In genomic region chr9:89492586-89492985, GRCh38 we compare ENCODE assay signal across 19 cellular contexts. TPM values are rescaled to one million over a fixed set of nuclear protein-coding genes. Genes with fewer than 3 reads are reported as not detected.
DNase-seq lines count a peak whose midpoint lies in the region; ATAC-seq lines count a peak whose summit lies in the region.
"Had no signal": no experiment of that assay in that cellular context is flagged by ENCODE, and none has a peak within 500 bp of the region (broad histone marks: within the 10 kb centered on the region; RNA-seq: fewer than 3 reads in every experiment).

No MANE protein-coding gene starts in this region.

- peaks cover 0 to 36% (median 3%) of the 10 kb centered on the region in 11 experiments; a peak in 7 of 22 replicates for H3K36me3 ChIP-seq in BLaER1 treated with 17β-estradiol and CSF1 and Interleukin-3, amounts not matched to agents 10 nM and 100 nM
- H3K36me3 ChIP-seq in CD8-positive, alpha-beta memory T cell (ENCODE audit: insufficient read depth, low read length): no peaks in the 10 kb centered on the region
- H3K36me3 ChIP-seq: HAP-1, ovary, sigmoid colon, tibial artery had no signal

- ATAC-seq in left lobe of liver: no peak
- no peak for ATAC-seq in HG03469 (IDR thresholded peaks at IDR 0.05; ENCODE audit: unreplicated experiment)
- ATAC-seq in GM18873 (IDR thresholded peaks at IDR 0.05; ENCODE audit: low FRiP score, unreplicated experiment): no peak
- ATAC-seq: mucosa of descending colon had no signal

- H3K4me2 ChIP-seq in BLaER1 treated with 17β-estradiol and CSF1 and Interleukin-3, amounts not matched to agents 10 nM and 100 nM: peak overlapping the region in 7 of 11 experiments; percentile 13 to 99 (median 87); a peak in 6 of 22 replicates

- no peaks in the 10 kb centered on the region for H3K27me3 Mint-ChIP-seq in CD8-positive, alpha-beta memory T cell
- H3K27me3 Mint-ChIP-seq in activated T-helper 2 cell treated with anti-CD3 and anti-CD28 coated beads, Interferon-gamma antibody, Interleukin-2, Interleukin-4, amounts not matched to agents 10 μg/mL and 5 μg/mL and 100 μg/mL, durations not matched to agents 14 hours and 24 hours and 36 hours (ENCODE audit: low read depth): no peaks in the 10 kb centered on the region

- intact Hi-C loops in activated T-helper 2 cell treated with anti-CD3 and anti-CD28 coated beads, Interferon-gamma antibody, Interleukin-2, Interleukin-4, amounts not matched to agents 10 μg/mL and 5 μg/mL and 100 μg/mL, durations not matched to agents 14 hours and 24 hours and 36 hours (cut with micrococcal nuclease): no loop called here

- peak overlapping the region; percentile 71 to 99 (median 94) for H3K4me3 Mint-ChIP-seq in CD8-positive, alpha-beta memory T cell
- peak overlapping the region; percentile 87 for H3K4me3 Mint-ChIP-seq in activated T-helper 2 cell treated with anti-CD3 and anti-CD28 coated beads, Interferon-gamma antibody, Interleukin-2, Interleukin-4, amounts not matched to agents 10 μg/mL and 5 μg/mL and 100 μg/mL, durations not matched to agents 14 hours and 24 hours and 36 hours (ENCODE audit: low read depth)

- H3K4me1 ChIP-seq in BLaER1 treated with 17β-estradiol and CSF1 and Interleukin-3, amounts not matched to agents 10 nM and 100 nM: peaks cover 33 to 76% (median 70%) of the 10 kb centered on the region in 10 experiments
- H3K4me1 ChIP-seq in CD8-positive, alpha-beta memory T cell (ENCODE audit: insufficient read depth, low read length): peaks cover 87% of the 10 kb centered on the region

- no peak overlapping the region for H3K9ac ChIP-seq in BLaER1 treated with 17β-estradiol and CSF1 and Interleukin-3, amounts not matched to agents 10 nM and 100 nM

- H4K20me1 ChIP-seq in BLaER1 treated with 17β-estradiol and CSF1 and Interleukin-3, amounts not matched to agents 10 nM and 100 nM: peaks cover 15 to 64% (median 26%) of the 10 kb centered on the region in 11 experiments; a peak in 17 of 22 replicates

- DNase-seq in CD8-positive, alpha-beta memory T cell: no peak
- no peak for DNase-seq in activated T-helper 2 cell treated with anti-CD3 and anti-CD28 coated beads, Interferon-gamma antibody, Interleukin-2, Interleukin-4, amounts not matched to agents 10 μg/mL and 5 μg/mL and 100 μg/mL, durations not matched to agents 14 hours and 24 hours and 36 hours (ENCODE audit: low spot score)
- DNase-seq in left lobe of liver (ENCODE audit: low spot score) (peak; percentile 32), NCI-H2171 (lab: John Stamatoyannopoulos, UW) (no peak), amniotic stem cell (lab: John Stamatoyannopoulos, UW) (no peak)
- DNase-seq: activated CD4-positive, alpha-beta T cell treated with anti-CD3 and anti-CD28 coated beads for 48 hours; kidney; mucosa of descending colon; NCI-H146; ovary; SHP77 treated with DMSO at 0.1 percent for 48 hours; sigmoid colon; stimulated activated CD4-positive, alpha-beta T cell treated with anti-CD3 and anti-CD28 coated beads, Interleukin-2, amount 100 ng/mL, for 24 hours; T-helper 9 cell; tibial artery had no signal

- no peaks in the 10 kb centered on the region for H3K27me3 ChIP-seq in BLaER1 treated with 17β-estradiol and CSF1 and Interleukin-3, amounts not matched to agents 10 nM and 100 nM
- no peaks in the 10 kb centered on the region for H3K27me3 ChIP-seq in CD8-positive, alpha-beta memory T cell (ENCODE audit: insufficient read depth, low read length, poor library complexity, severe bottlenecking)
- H3K27me3 ChIP-seq: ovary, sigmoid colon, tibial artery had no signal

- H3K36me3 Mint-ChIP-seq in CD8-positive, alpha-beta memory T cell: peaks cover 0 to 45% (median 9%) of the 10 kb centered on the region in 3 donors
- peaks cover 70% of the 10 kb centered on the region for H3K36me3 Mint-ChIP-seq in activated T-helper 2 cell treated with anti-CD3 and anti-CD28 coated beads, Interferon-gamma antibody, Interleukin-2, Interleukin-4, amounts not matched to agents 10 μg/mL and 5 μg/mL and 100 μg/mL, durations not matched to agents 14 hours and 24 hours and 36 hours (ENCODE audit: low read depth)

- no peaks in the 10 kb centered on the region for H3K9me3 Mint-ChIP-seq in CD8-positive, alpha-beta memory T cell
- H3K9me3 Mint-ChIP-seq in activated T-helper 2 cell treated with anti-CD3 and anti-CD28 coated beads, Interferon-gamma antibody, Interleukin-2, Interleukin-4, amounts not matched to agents 10 μg/mL and 5 μg/mL and 100 μg/mL, durations not matched to agents 14 hours and 24 hours and 36 hours: no peaks in the 10 kb centered on the region

- H3K4me3 ChIP-seq in BLaER1 treated with 17β-estradiol and CSF1 and Interleukin-3, amounts not matched to agents 10 nM and 100 nM: no peak overlapping the region
- H3K4me3 ChIP-seq in CD8-positive, alpha-beta memory T cell (ENCODE audit: low read length): peak overlapping the region; percentile 30
- H3K4me3 ChIP-seq: HAP-1, mucosa of descending colon, ovary, sigmoid colon, tibial artery had no signal

- H3K9me3 ChIP-seq in BLaER1 treated with 17β-estradiol and CSF1 and Interleukin-3, amounts not matched to agents 10 nM and 100 nM (replicated peaks in 1 of 11): peaks cover 0 to 19% (median 3%) of the 10 kb centered on the region in 11 experiments; a peak in 8 of 22 replicates
- no peaks in the 10 kb centered on the region for H3K9me3 ChIP-seq in CD8-positive, alpha-beta memory T cell (ENCODE audit: low read length)
- H3K9me3 ChIP-seq: HAP-1, mucosa of descending colon, ovary, sigmoid colon, tibial artery had no signal

- POLR2A ChIA-PET in CD8-positive, alpha-beta memory T cell (lab: Charles Lee): no interaction called here

- peaks cover 86 to 94% (median 92%) of the 10 kb centered on the region in 3 donors for H3K4me1 Mint-ChIP-seq in CD8-positive, alpha-beta memory T cell
- H3K4me1 Mint-ChIP-seq in activated T-helper 2 cell treated with anti-CD3 and anti-CD28 coated beads, Interferon-gamma antibody, Interleukin-2, Interleukin-4, amounts not matched to agents 10 μg/mL and 5 μg/mL and 100 μg/mL, durations not matched to agents 14 hours and 24 hours and 36 hours (ENCODE audit: low read depth): peaks cover 74% of the 10 kb centered on the region

- no peak overlapping the region for H3K27ac ChIP-seq in BLaER1 treated with 17β-estradiol and CSF1 and Interleukin-3, amounts not matched to agents 10 nM and 100 nM
- H3K27ac ChIP-seq in CD8-positive, alpha-beta memory T cell (ENCODE audit: low read depth, low read length): no peak overlapping the region
- H3K27ac ChIP-seq: ovary, sigmoid colon, tibial artery had no signal

- peak overlapping the region; percentile 82 to 97 (median 90) for H3K27ac Mint-ChIP-seq in CD8-positive, alpha-beta memory T cell
- peak overlapping the region; percentile 64 for H3K27ac Mint-ChIP-seq in activated T-helper 2 cell treated with anti-CD3 and anti-CD28 coated beads, Interferon-gamma antibody, Interleukin-2, Interleukin-4, amounts not matched to agents 10 μg/mL and 5 μg/mL and 100 μg/mL, durations not matched to agents 14 hours and 24 hours and 36 hours

- CTCF ChIA-PET in CD8-positive, alpha-beta memory T cell (lab: Charles Lee): interaction anchor here (1.1 to 2.0 kb wide), 2 partner anchors 21 to 50 kb away, joined by 3 to 5 read pairs; no protein-coding TSS in a partner anchor

RNA-seq across cellular contexts. Expression of gene SEMA4D, which starts 5.3 kb away (rescaled TPM):
- 100 to 1,000 TPM; 238 to 243 TPM for total RNA-seq in CD8-positive, alpha-beta memory T cell
- polyA plus RNA-seq in CD8-positive, alpha-beta memory T cell: 227 TPM
- 317 and 330 TPM in 2 replicates for total RNA-seq in activated T-helper 2 cell treated with anti-CD3 and anti-CD28 coated beads, Interferon-gamma antibody, Interleukin-2, Interleukin-4, amounts not matched to agents 10 μg/mL and 5 μg/mL and 100 μg/mL, durations not matched to agents 14 hours and 24 hours and 36 hours
- 3.9 TPM for total RNA-seq in left lobe of liver

Comparison
In these comparisons a context has a peak if more than half of its experiments do, and no peak if none do; other contexts are left out.
1. RNA of gene SEMA4D, which starts 5.3 kb away (total RNA-seq): 317 to 330 TPM in activated T-helper 2 cell treated with anti-CD3 and anti-CD28 coated beads, Interferon-gamma antibody, Interleukin-2, Interleukin-4, amounts not matched to agents 10 μg/mL and 5 μg/mL and 100 μg/mL, durations not matched to agents 14 hours and 24 hours and 36 hours and 238 to 243 TPM in CD8-positive, alpha-beta memory T cell; 3.9 TPM in left lobe of liver (single experiment); every median in the first group is over 10 times any median in the second.